ENCODE assay signal across 8 cellular contexts in genomic region chr7:102125127-102125561, GRCh38.
DNase-seq lines count a peak whose midpoint lies in the region; ATAC-seq and TF ChIP-seq lines count a peak whose summit lies in the region.

No MANE protein-coding gene starts in this region.

- H3K27ac Mint-ChIP-seq in activated CD8-positive, alpha-beta memory T cell treated with anti-CD3 and anti-CD28 coated beads, Interleukin-2, amount 10 ng/mL, durations not matched to agents 7 days and 5 days: no peak overlapping the region

- H3K9me3 ChIP-seq in HCT116 (ENCODE audit: control insufficient read depth in 1 of 2, insufficient read depth in 1 of 2, low read depth in 1 of 2, low read length in 2 of 2): no peaks in the 10 kb centered on the region
- H3K9me3 ChIP-seq in left lung: no peaks in the 10 kb centered on the region

- no peaks in the 10 kb centered on the region for H3K9me3 Mint-ChIP-seq in activated CD8-positive, alpha-beta memory T cell treated with anti-CD3 and anti-CD28 coated beads, Interleukin-2, amount 10 ng/mL, durations not matched to agents 7 days and 5 days (ENCODE audit: low read depth)

- TF ChIP-seq CTCF in AG09319 (IDR thresholded peaks at IDR 0.05; ENCODE audit: low read depth, low read length) (peak; percentile 31), HCT116 (IDR thresholded peaks at IDR 0.05 in 2 of 3, conservative IDR thresholded peaks at IDR 0.05 in 1 of 3; ENCODE audit: borderline replicate concordance in 1 of 3, insufficient read depth in 1 of 3, low read depth in 2 of 3, low read length in 2 of 3) (peak in 1 of 3 experiments; percentile 94; a peak in 2 of 6 replicates), left lung (IDR thresholded peaks at IDR 0.05) (no peak)

- peak overlapping the region in 1 of 2 experiments; percentile 17; a peak in 2 of 4 replicates for H3K4me3 ChIP-seq in HCT116 (replicated peaks in 1 of 2; ENCODE audit: low read depth in 1 of 2, low read length in 2 of 2)
- H3K4me3 ChIP-seq in left lung: no peak overlapping the region

- no peak for TF ChIP-seq POLR2A in HCT116 (IDR thresholded peaks at IDR 0.05; ENCODE audit: borderline replicate concordance, extremely low read depth, insufficient read depth, insufficient read length)

- no peaks in the 10 kb centered on the region for H4K20me1 ChIP-seq in HCT116 (ENCODE audit: insufficient read depth)

- CTCF ChIA-PET in HCT116 (lab: Charles Lee): interaction anchor here (1.0 to 1.1 kb wide), 2 partner anchors 269 to 307 kb away, joined by 3 read pairs; partner anchors contain the start of gene CUX1
- CTCF ChIA-PET in activated CD8-positive, alpha-beta memory T cell treated with anti-CD3 and anti-CD28 coated beads, Interleukin-2, amount 10 ng/mL, durations not matched to agents 7 days and 5 days (lab: Charles Lee): no interaction called here

- no peaks in the 10 kb centered on the region for H3K36me3 ChIP-seq in HCT116 (ENCODE audit: control insufficient read depth in 1 of 2, insufficient read depth in 2 of 2, low read length in 2 of 2)
- peaks cover 0 to 12% of the 10 kb centered on the region in 2 donors for H3K36me3 ChIP-seq in left lung

- H3K4me3 Mint-ChIP-seq in activated CD8-positive, alpha-beta memory T cell treated with anti-CD3 and anti-CD28 coated beads, Interleukin-2, amount 10 ng/mL, durations not matched to agents 7 days and 5 days: no peak overlapping the region

- H3K27ac ChIP-seq in HCT116 (ENCODE audit: low read depth, low read length) (peak overlapping the region; percentile 74), left lung (peak overlapping the region; percentile 53)

- H3K27me3 Mint-ChIP-seq in activated CD8-positive, alpha-beta memory T cell treated with anti-CD3 and anti-CD28 coated beads, Interleukin-2, amount 10 ng/mL, durations not matched to agents 7 days and 5 days: no peaks in the 10 kb centered on the region

- no peaks in the 10 kb centered on the region for H3K27me3 ChIP-seq in HCT116 (ENCODE audit: insufficient read depth, low read length)
- H3K27me3 ChIP-seq in left lung: no peaks in the 10 kb centered on the region

- H3K4me2 ChIP-seq in HCT116 (ENCODE audit: low read length): peak overlapping the region; percentile 71

- H3K79me2 ChIP-seq in HCT116 (ENCODE audit: insufficient read depth, low read length): no peaks in the 10 kb centered on the region

- H3K36me3 Mint-ChIP-seq in activated CD8-positive, alpha-beta memory T cell treated with anti-CD3 and anti-CD28 coated beads, Interleukin-2, amount 10 ng/mL, durations not matched to agents 7 days and 5 days: no peaks in the 10 kb centered on the region

- peak overlapping the region; percentile 46 for H3K9ac ChIP-seq in HCT116 (ENCODE audit: low read length)

- TF ChIP-seq RAD21 in HCT116 (IDR thresholded peaks at IDR 0.05; ENCODE audit: low read depth): peak; percentile 95

- DNase-seq in AG09319 (ENCODE audit: extremely low read depth, low read depth) (no peak), HCT116 (ENCODE audit: low read depth, low spot score) (peak; percentile 79), astrocyte of the hippocampus (ENCODE audit: low read depth, low spot score) (peak; percentile 95), left lung (peak; percentile 89), NCI-H1105 treated with DMSO at 0.1 percent for 48 hours (lab: John Stamatoyannopoulos, UW) (no peak), NCI-H82 (lab: John Stamatoyannopoulos, UW) (no peak)
- DNase-seq in activated CD8-positive, alpha-beta memory T cell treated with anti-CD3 and anti-CD28 coated beads, Interleukin-2, amount 10 ng/mL, durations not matched to agents 7 days and 5 days: no peak

- H3K4me1 ChIP-seq in HCT116 (ENCODE audit: control insufficient read depth in 1 of 2, insufficient read depth in 2 of 2, low read length in 2 of 2) (peaks cover 42 to 55% of the 10 kb centered on the region in 2 experiments), left lung (peaks cover 7 to 37% of the 10 kb centered on the region in 2 donors)

- intact Hi-C loops in HCT116 (cut with micrococcal nuclease) (no loop called here), left lung (cut with DNase I) (no loop called here)

- ATAC-seq in HCT116 (peak; percentile 92), left lung (peak; percentile 96), GM18519 (IDR thresholded peaks at IDR 0.05; ENCODE audit: low FRiP score, unreplicated experiment) (no peak)
- no peak for ATAC-seq in activated CD8-positive, alpha-beta memory T cell treated with anti-CD3 and anti-CD28 coated beads, Interleukin-2, amount 10 ng/mL, durations not matched to agents 7 days and 5 days

- POLR2A ChIA-PET in HCT116 (lab: Charles Lee): no interaction called here

- peaks cover 13% of the 10 kb centered on the region for H3K4me1 Mint-ChIP-seq in activated CD8-positive, alpha-beta memory T cell treated with anti-CD3 and anti-CD28 coated beads, Interleukin-2, amount 10 ng/mL, durations not matched to agents 7 days and 5 days

- H3K9me2 ChIP-seq in HCT116 (ENCODE audit: insufficient read depth): no peaks in the 10 kb centered on the region

- no peak overlapping the region for H2AFZ ChIP-seq in HCT116 (ENCODE audit: low read depth, low read length, poor library complexity, severe bottlenecking)

- no TSS peak for BruUV-seq in HCT116 (replicated peaks; lab: Mats Ljungman, UMichigan)

- RAD21 ChIA-PET in HCT116 (lab: Charles Lee; ENCODE audit: low non-redundant PET in 1 of 2, low total read pairs in 2 of 2, uncharacterized antibody in 2 of 2, unreplicated experiment in 2 of 2): interaction anchor here in 1 of 2 experiments (0.6 kb wide), 1 partner anchor 79 kb away, joined by 3 read pairs; no protein-coding TSS in a partner anchor

TF ChIP-seq in HCT116, 20 proteins besides CTCF, POLR2A, EP300 and RAD21 (continues in another document):
- TF ChIP-seq YY1 (IDR thresholded peaks at IDR 0.05; ENCODE audit: extremely low read depth, insufficient replicate concordance, low read depth, low read length): peak; percentile 41
- TF ChIP-seq REST (IDR thresholded peaks at IDR 0.05; ENCODE audit: low read depth): no peak
- no peak for TF ChIP-seq ATF3 (IDR thresholded peaks at IDR 0.05)
- no peak for TF ChIP-seq POLR2AphosphoS5 (IDR thresholded peaks at IDR 0.05; ENCODE audit: low read depth, low read length)
- TF ChIP-seq SIN3A (IDR thresholded peaks at IDR 0.05; ENCODE audit: low read depth): no peak
- TF ChIP-seq ZFX (IDR thresholded peaks at IDR 0.05): no peak
- peak; percentile 79 for TF ChIP-seq SP1 (IDR thresholded peaks at IDR 0.05; ENCODE audit: low read depth)
- TF ChIP-seq MAX (IDR thresholded peaks at IDR 0.05): peak; percentile 80
- peak; percentile 45; the same call in 1 of the 2 replicates for TF ChIP-seq FOSL1 (IDR thresholded peaks at IDR 0.05; ENCODE audit: low read depth)
- no peak for TF ChIP-seq ELF1 (IDR thresholded peaks at IDR 0.05; ENCODE audit: borderline replicate concordance, low read depth)
- no peak for TF ChIP-seq SRF (IDR thresholded peaks at IDR 0.05; ENCODE audit: low read depth)
- TF ChIP-seq TCF7L2 (IDR thresholded peaks at IDR 0.05; ENCODE audit: borderline replicate concordance, extremely low read depth, insufficient read depth, insufficient read length): no peak
- peak; percentile 57; the same call in 1 of the 2 replicates for TF ChIP-seq JUND (IDR thresholded peaks at IDR 0.05)
- TF ChIP-seq EZH2 (IDR thresholded peaks at IDR 0.05): no peak
- TF ChIP-seq CBX3 (IDR thresholded peaks at IDR 0.05; ENCODE audit: low read depth): no peak
- TF ChIP-seq EZH2phosphoT487 (IDR thresholded peaks at IDR 0.05; ENCODE audit: borderline replicate concordance): no peak
- no peak for TF ChIP-seq ZNF274 (IDR thresholded peaks at IDR 0.05; ENCODE audit: low read depth, low read length)
- TF ChIP-seq CEBPB (IDR thresholded peaks at IDR 0.05; ENCODE audit: low read depth): no peak

Comparison
In these comparisons a context has a peak if more than half of its experiments do, and no peak if none do; other contexts are left out.
1. DNase-seq: peak in HCT116 (single experiment), astrocyte of the hippocampus (single experiment) and left lung (2 of 2); none in AG09319 (single experiment), NCI-H1105 treated with DMSO at 0.1 percent for 48 hours (single experiment), NCI-H82 (single experiment) and activated CD8-positive, alpha-beta memory T cell treated with anti-CD3 and anti-CD28 coated beads, Interleukin-2, amount 10 ng/mL, durations not matched to agents 7 days and 5 days (single experiment).
2. ATAC-seq: peak in HCT116 (single experiment) and left lung (single experiment); none in GM18519 (single experiment) and activated CD8-positive, alpha-beta memory T cell treated with anti-CD3 and anti-CD28 coated beads, Interleukin-2, amount 10 ng/mL, durations not matched to agents 7 days and 5 days (single experiment).